1 cellular context compared by ENCODE assay signal in genomic region chr14:72651715-72652114, GRCh38.
TF ChIP-seq lines count a peak whose summit lies in the region.

No MANE protein-coding gene starts in this region.

TF ChIP-seq in HepG2, 621 proteins besides CTCF, POLR2A, EP300 and RAD21 (continued from another document):
- TF ChIP-seq ZNF142 (CRISPR knock-in tag; IDR thresholded peaks at IDR 0.05) = no peak
- no peak for TF ChIP-seq TEF (CRISPR knock-in tag; IDR thresholded peaks at IDR 0.05)
- TF ChIP-seq NBN (conservative IDR thresholded peaks at IDR 0.05) = no peak
- no peak for TF ChIP-seq DMTF1 (CRISPR knock-in tag; IDR thresholded peaks at IDR 0.05)
- TF ChIP-seq ZNF574 (CRISPR knock-in tag; IDR thresholded peaks at IDR 0.05) = no peak
- no peak for TF ChIP-seq PPARG (CRISPR knock-in tag; conservative IDR thresholded peaks at IDR 0.05)
- no peak for TF ChIP-seq RFXAP (CRISPR knock-in tag; IDR thresholded peaks at IDR 0.05; ENCODE audit: borderline replicate concordance)
- no peak for TF ChIP-seq ATRX (CRISPR knock-in tag; IDR thresholded peaks at IDR 0.05; ENCODE audit: borderline replicate concordance)
- TF ChIP-seq ZNF337 (CRISPR knock-in tag; IDR thresholded peaks at IDR 0.05; ENCODE audit: borderline replicate concordance, low read depth) = no peak
- TF ChIP-seq ZFP36L2 (CRISPR knock-in tag; IDR thresholded peaks at IDR 0.05) = no peak
- TF ChIP-seq ZNF282 (IDR thresholded peaks at IDR 0.05; ENCODE audit: partially characterized antibody) = no peak
- no peak for TF ChIP-seq ZNF572 (CRISPR knock-in tag; IDR thresholded peaks at IDR 0.05)
- TF ChIP-seq, protein P1, sequence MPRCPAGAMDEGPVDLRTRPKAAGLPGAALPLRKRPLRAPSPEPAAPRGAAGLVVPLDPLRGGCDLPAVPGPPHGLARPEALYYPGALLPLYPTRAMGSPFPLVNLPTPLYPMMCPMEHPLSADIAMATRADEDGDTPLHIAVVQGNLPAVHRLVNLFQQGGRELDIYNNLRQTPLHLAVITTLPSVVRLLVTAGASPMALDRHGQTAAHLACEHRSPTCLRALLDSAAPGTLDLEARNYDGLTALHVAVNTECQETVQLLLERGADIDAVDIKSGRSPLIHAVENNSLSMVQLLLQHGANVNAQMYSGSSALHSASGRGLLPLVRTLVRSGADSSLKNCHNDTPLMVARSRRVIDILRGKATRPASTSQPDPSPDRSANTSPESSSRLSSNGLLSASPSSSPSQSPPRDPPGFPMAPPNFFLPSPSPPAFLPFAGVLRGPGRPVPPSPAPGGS (CRISPR knock-in tag; IDR thresholded peaks at IDR 0.05) = no peak
- TF ChIP-seq HMGA1 (CRISPR knock-in tag; conservative IDR thresholded peaks at IDR 0.05) = no peak
- TF ChIP-seq ZFP36L1 (CRISPR knock-in tag; IDR thresholded peaks at IDR 0.05) = no peak
- no peak for TF ChIP-seq ZNF33A (CRISPR knock-in tag; IDR thresholded peaks at IDR 0.05; ENCODE audit: borderline replicate concordance)
TF ChIP-seq in HepG2: peak in this region for 0.
